30 cellular contexts compared by ENCODE assay signal in the genomic region with DNA sequence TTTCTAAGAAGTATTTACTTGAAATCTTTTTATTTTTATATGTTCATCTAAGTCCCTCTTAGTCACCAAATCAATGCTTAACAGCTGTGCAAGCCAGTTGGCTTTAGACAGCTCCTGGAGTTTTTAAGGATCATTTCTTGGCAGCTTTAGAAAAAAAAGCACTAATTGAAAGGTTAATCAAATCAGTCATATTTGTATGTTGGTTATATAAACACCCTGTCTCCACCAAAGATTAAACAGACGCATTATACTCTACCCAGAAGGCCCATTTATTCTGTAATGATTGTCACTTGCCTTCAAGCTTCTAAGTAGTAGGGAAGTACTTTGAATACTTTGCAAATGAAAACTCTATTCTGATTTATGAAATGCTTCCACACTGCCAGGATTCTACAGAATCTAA.
"Had no signal": no experiment of that assay in that cellular context is flagged by ENCODE, and none has a peak within 500 bp of the region (broad histone marks: within the 10 kb centered on the region; RNA-seq: fewer than 3 reads in every experiment).

No MANE protein-coding gene starts in this region.

- H3K9me3 ChIP-seq: gastrocnemius medialis had no signal

- H3K27me3 Mint-ChIP-seq: activated B cell treated with CpG ODN at 0.5 μM for 24 hours; activated CD8-positive, alpha-beta T cell treated with anti-CD3 and anti-CD28 coated beads for 36 hours; activated naive CD8-positive, alpha-beta T cell; activated T-helper 17 cell treated with anti-CD3 and anti-CD28 coated beads, Interleukin-2, amount 50 U/mL, for 72 hours; central memory CD8-positive, alpha-beta T cell; dendritic cell treated with granulocyte-macrophage colony-stimulating factor and Interleukin-4, amounts not matched to agents 40 ng/mL and 50 ng/mL, for 4 days had no signal

- DNase-seq: activated B cell treated with CpG ODN at 0.5 μM for 24 hours; activated CD4-positive, alpha-beta T cell treated with anti-CD3 and anti-CD28 coated beads for 48 hours; activated CD4-positive, alpha-beta T cell treated with anti-CD3 and anti-CD28 coated beads, Interleukin-2, amount 50 U/mL, for 1 hour; activated CD4-positive, alpha-beta T cell treated with anti-CD3 and anti-CD28 coated beads, Interleukin-2, amount 50 U/mL, for 48 hours; activated CD8-positive, alpha-beta memory T cell treated with anti-CD3 and anti-CD28 coated beads for 24 hours; activated CD8-positive, alpha-beta T cell treated with anti-CD3 and anti-CD28 coated beads for 36 hours; activated effector memory CD4-positive, alpha-beta T cell treated with Interleukin-2 at 50 U/mL for 16 hours; activated gamma-delta T cell treated with Interleukin-2 at 50 U/mL for 16 hours; activated naive CD4-positive, alpha-beta T cell treated with anti-CD3 and anti-CD28 coated beads, Interleukin-2, amount 50 U/mL, for 16 hours; activated naive CD4-positive, alpha-beta T cell treated with Interleukin-2 at 50 U/mL for 16 hours; activated T-cell treated with anti-CD3 and anti-CD28 coated beads, Interleukin-2, amount 50 U/mL, for 4 hours; amniotic stem cell; anterior cingulate cortex; brain microvascular endothelial cell; dorsolateral prefrontal cortex; effector memory CD4-positive, alpha-beta T cell; endodermal cell; foreskin keratinocyte; gastrocnemius medialis; heart right ventricle; T1000; WERI-Rb-1 had no signal

- H3K27me3 ChIP-seq: brain microvascular endothelial cell, dorsolateral prefrontal cortex, foreskin keratinocyte, gastrocnemius medialis, heart right ventricle had no signal

- H3K4me3 Mint-ChIP-seq: activated B cell treated with CpG ODN at 0.5 μM for 24 hours; activated CD8-positive, alpha-beta T cell treated with anti-CD3 and anti-CD28 coated beads for 36 hours; activated naive CD8-positive, alpha-beta T cell; activated T-cell treated with anti-CD3 and anti-CD28 coated beads, Interleukin-2, amount 50 U/mL, for 4 hours; activated T-helper 17 cell treated with anti-CD3 and anti-CD28 coated beads, Interleukin-2, amount 50 U/mL, for 72 hours; central memory CD8-positive, alpha-beta T cell; dendritic cell treated with granulocyte-macrophage colony-stimulating factor and Interleukin-4, amounts not matched to agents 40 ng/mL and 50 ng/mL, for 4 days; endodermal cell; T-helper 1 cell treated with Interleukin-12 subunit alpha and Interleukin-12 subunit beta and Interleukin-4 antibody, amounts not matched to agents 30 μg/mL and 1 μg/mL, for 36 hours had no signal

- H3K36me3 Mint-ChIP-seq: activated naive CD8-positive, alpha-beta T cell had no signal

- ATAC-seq: activated CD4-positive, CD25-positive, alpha-beta regulatory T cell treated with anti-CD3 and anti-CD28 coated beads, Interleukin-2, amount 50 U/mL, for 24 hours; activated CD8-positive, alpha-beta T cell treated with anti-CD3 and anti-CD28 coated beads for 36 hours; activated T-cell treated with anti-CD3 and anti-CD28 coated beads, Interleukin-2, amount 50 U/mL, for 4 hours; activated T-helper 17 cell treated with anti-CD3 and anti-CD28 coated beads, Interleukin-2, amount 50 U/mL, for 72 hours; esophagus mucosa; foreskin keratinocyte; gastrocnemius medialis; heart right ventricle had no signal

- H3K27ac Mint-ChIP-seq: activated B cell treated with CpG ODN at 0.5 μM for 24 hours; activated CD8-positive, alpha-beta T cell treated with anti-CD3 and anti-CD28 coated beads for 36 hours; activated T-helper 17 cell treated with anti-CD3 and anti-CD28 coated beads, Interleukin-2, amount 50 U/mL, for 72 hours; dendritic cell treated with granulocyte-macrophage colony-stimulating factor and Interleukin-4, amounts not matched to agents 40 ng/mL and 50 ng/mL, for 4 days; endodermal cell; T-helper 1 cell treated with Interleukin-12 subunit alpha and Interleukin-12 subunit beta and Interleukin-4 antibody, amounts not matched to agents 30 μg/mL and 1 μg/mL, for 36 hours had no signal

- H3K4me1 Mint-ChIP-seq: endodermal cell had no signal

- H3K9me3 Mint-ChIP-seq: activated B cell treated with CpG ODN at 0.5 μM for 24 hours; activated CD8-positive, alpha-beta T cell treated with anti-CD3 and anti-CD28 coated beads for 36 hours; activated T-cell treated with anti-CD3 and anti-CD28 coated beads, Interleukin-2, amount 50 U/mL, for 4 hours; activated T-helper 17 cell treated with anti-CD3 and anti-CD28 coated beads, Interleukin-2, amount 50 U/mL, for 72 hours; central memory CD8-positive, alpha-beta T cell; dendritic cell treated with granulocyte-macrophage colony-stimulating factor and Interleukin-4, amounts not matched to agents 40 ng/mL and 50 ng/mL, for 4 days had no signal

- H3K27ac ChIP-seq: brain microvascular endothelial cell, coronary artery, dorsolateral prefrontal cortex, foreskin keratinocyte, gastrocnemius medialis, heart right ventricle, WERI-Rb-1 had no signal
